In the genomic region with DNA sequence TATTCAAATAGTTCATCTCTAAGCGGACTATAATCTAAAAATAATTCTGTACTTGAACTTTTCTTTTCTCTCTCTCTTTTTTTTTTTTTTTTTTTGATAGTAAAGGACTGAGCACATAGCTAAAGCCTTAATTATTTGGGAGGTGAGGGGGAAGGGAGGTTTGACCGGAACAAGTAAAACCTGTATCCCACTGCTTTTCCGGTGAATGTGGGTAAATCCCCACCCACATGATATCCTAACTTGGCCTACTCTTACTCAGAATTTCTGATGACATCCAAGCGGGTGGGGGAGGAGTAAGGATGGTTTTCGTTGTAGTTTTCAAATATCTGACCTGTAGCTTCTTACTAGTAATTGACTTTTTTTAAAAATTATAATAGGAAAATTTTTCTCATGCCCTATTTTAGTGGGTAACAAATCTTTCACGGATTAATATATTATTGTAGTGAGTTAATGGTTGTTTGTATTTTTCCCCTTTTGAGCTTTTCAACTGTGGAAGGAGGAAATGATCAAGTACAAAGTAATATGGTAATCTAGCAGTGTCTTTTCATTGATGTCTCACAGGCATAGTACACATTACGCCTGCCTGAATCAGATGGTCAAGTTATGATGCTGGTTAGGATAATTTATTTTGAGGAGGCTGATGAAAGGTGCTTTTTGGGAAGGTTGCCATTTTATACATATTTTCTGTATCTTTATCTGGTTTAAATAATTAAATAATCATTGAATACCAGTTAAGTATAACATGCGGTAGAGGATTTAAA, we compare ENCODE assay signal across 11 cellular contexts. TPM values are rescaled to one million over a fixed set of nuclear protein-coding genes. Genes with fewer than 3 reads are reported as not detected.
DNase-seq lines count a peak whose midpoint lies in the region; ATAC-seq, FAIRE-seq and TF ChIP-seq lines count a peak whose summit lies in the region.
"Had no signal": no experiment of that assay in that cellular context is flagged by ENCODE, and none has a peak within 500 bp of the region (broad histone marks: within the 10 kb centered on the region; RNA-seq: fewer than 3 reads in every experiment).

No MANE protein-coding gene starts in this region.

- peak overlapping the region in 3 of 4 donors; percentile 98 to 99 (median 99) for H3K27ac ChIP-seq in sigmoid colon

- WGBS in sigmoid colon, 2 donors, result 82 to 85% methylated on average over 8 of the region's 8 CpGs

- FAIRE-seq in bronchial epithelial cell (lab: Jason Lieb, UNC), result no peak

- no peak overlapping the region for H3K27ac Mint-ChIP-seq in activated CD4-positive, alpha-beta T cell treated with anti-CD3 and anti-CD28 coated beads, Interleukin-2, amount 10 ng/mL, durations not matched to agents 7 days and 5 days

- H3K27me3 ChIP-seq in bronchial epithelial cell (ENCODE audit: control insufficient read depth, insufficient read depth, low read length) (no peaks in the 10 kb centered on the region), sigmoid colon (no peaks in the 10 kb centered on the region)
- H3K27me3 ChIP-seq: Peyer's patch, upper lobe of right lung had no signal

- no peak for TF ChIP-seq EP300 in sigmoid colon (IDR thresholded peaks at IDR 0.05)

- H3K9me3 Mint-ChIP-seq in activated CD4-positive, alpha-beta T cell treated with anti-CD3 and anti-CD28 coated beads, Interleukin-2, amount 10 ng/mL, durations not matched to agents 7 days and 5 days, result no peaks in the 10 kb centered on the region

- TF ChIP-seq CTCF in bronchial epithelial cell (IDR thresholded peaks at IDR 0.05; ENCODE audit: insufficient read depth, low read length, severe bottlenecking) (no peak), sigmoid colon (IDR thresholded peaks at IDR 0.05) (no peak)

- intact Hi-C loops in sigmoid colon (cut with DNase I), result loop anchor here (5.0 to 10.0 kb wide), 4 partner anchors 232 to 698 kb away; a partner anchor contains a TSS

- H3K4me3 ChIP-seq in bronchial epithelial cell (ENCODE audit: low read depth, low read length) (no peak overlapping the region), sigmoid colon (no peak overlapping the region)
- H3K4me3 ChIP-seq: Peyer's patch, upper lobe of right lung had no signal

- H3K9me3 ChIP-seq in sigmoid colon, result no peaks in the 10 kb centered on the region
- H3K9me3 ChIP-seq: Peyer's patch, upper lobe of right lung had no signal

- H3K27me3 Mint-ChIP-seq in activated CD4-positive, alpha-beta T cell treated with anti-CD3 and anti-CD28 coated beads, Interleukin-2, amount 10 ng/mL, durations not matched to agents 7 days and 5 days, result no peaks in the 10 kb centered on the region

- CTCF ChIA-PET in activated CD4-positive, alpha-beta T cell treated with anti-CD3 and anti-CD28 coated beads, Interleukin-2, amount 10 ng/mL, durations not matched to agents 7 days and 5 days (lab: Charles Lee), result interaction anchor here (0.5 to 4.0 kb wide), 6 partner anchors 8 to 854 kb away, joined by 3 to 36 read pairs (median 4); no protein-coding TSS in a partner anchor

- H3K36me3 ChIP-seq in bronchial epithelial cell (ENCODE audit: control insufficient read depth, insufficient read depth, low read length), result peaks cover 4% of the 10 kb centered on the region
- H3K36me3 ChIP-seq in sigmoid colon, result no peaks in the 10 kb centered on the region
- H3K36me3 ChIP-seq: Peyer's patch, upper lobe of right lung had no signal

- H3K4me3 Mint-ChIP-seq in activated CD4-positive, alpha-beta T cell treated with anti-CD3 and anti-CD28 coated beads, Interleukin-2, amount 10 ng/mL, durations not matched to agents 7 days and 5 days, result no peak overlapping the region

- POLR2A ChIA-PET in activated CD4-positive, alpha-beta T cell treated with anti-CD3 and anti-CD28 coated beads, Interleukin-2, amount 10 ng/mL, durations not matched to agents 7 days and 5 days (lab: Charles Lee), result interaction anchor here (0.6 to 0.7 kb wide), 2 partner anchors 110 to 323 kb away, joined by 3 read pairs; no protein-coding TSS in a partner anchor

- H3K36me3 Mint-ChIP-seq in activated CD4-positive, alpha-beta T cell treated with anti-CD3 and anti-CD28 coated beads, Interleukin-2, amount 10 ng/mL, durations not matched to agents 7 days and 5 days (ENCODE audit: low read depth), result no peaks in the 10 kb centered on the region

- peaks cover 0 to 13% (median 11%) of the 10 kb centered on the region in 4 donors for H3K4me1 ChIP-seq in sigmoid colon

- TF ChIP-seq POLR2A in sigmoid colon (IDR thresholded peaks at IDR 0.05), result no peak
- no peak for TF ChIP-seq POLR2A in GM18505 (IDR thresholded peaks at IDR 0.05; ENCODE audit: borderline replicate concordance, extremely low read depth, insufficient read depth, insufficient read length)

- H3K4me1 Mint-ChIP-seq in activated CD4-positive, alpha-beta T cell treated with anti-CD3 and anti-CD28 coated beads, Interleukin-2, amount 10 ng/mL, durations not matched to agents 7 days and 5 days, result peaks cover 33% of the 10 kb centered on the region

- DNase-seq in activated CD4-positive, alpha-beta T cell treated with anti-CD3 and anti-CD28 coated beads for 4 hours, result peak; percentile 21 to 52
- DNase-seq in activated CD4-positive, alpha-beta T cell treated with anti-CD3 and anti-CD28 coated beads, Interleukin-2, amount 10 ng/mL, durations not matched to agents 7 days and 5 days, result no peak
- DNase-seq in RPMI7951 (ENCODE audit: low read depth) (peak; percentile 13), bronchial epithelial cell (ENCODE audit: low read depth) (peak; percentile 90), sigmoid colon (no peak)
- no peak for DNase-seq in activated CD4-positive, CD25-positive, alpha-beta regulatory T cell treated with anti-CD3 and anti-CD28 coated beads, Interleukin-2, amount 50 U/mL, for 72 hours
- DNase-seq: Peyer's patch, retina, upper lobe of right lung had no signal

- ATAC-seq in GM18505 (IDR thresholded peaks at IDR 0.05; ENCODE audit: unreplicated experiment) (no peak), GM18867 (IDR thresholded peaks at IDR 0.05; ENCODE audit: unreplicated experiment) (no peak)
- ATAC-seq: upper lobe of right lung had no signal

RNA-seq across cellular contexts. Expression of a gene that starts 2.2 kb away (rescaled TPM):
- total RNA-seq in activated CD4-positive, alpha-beta T cell treated with anti-CD3 and anti-CD28 coated beads, Interleukin-2, amount 10 ng/mL, durations not matched to agents 7 days and 5 days, result 10 to 100 TPM; 12.5 to 14.7 TPM
- total RNA-seq in RPMI7951 (2014; rRNA removed; shearing (Covaris generic)), result 16.7 and 19.8 TPM in 2 replicates
- total RNA-seq in bronchial epithelial cell (76.3 and 146 TPM in 2 replicates), sigmoid colon (10 to 100 TPM; 26.6 to 35.3 (median 29.8) TPM)
- 10 to 100 TPM in 2 of 3 donors, 1 to 10 TPM in 1; 6.7 to 17.8 (median 10.2) TPM for polyA plus RNA-seq in sigmoid colon

Comparison
In these comparisons a context has a peak if more than half of its experiments do, and no peak if none do; other contexts are left out.
1. DNase-seq: peak in activated CD4-positive, alpha-beta T cell treated with anti-CD3 and anti-CD28 coated beads for 4 hours (2 of 2), RPMI7951 (single experiment) and bronchial epithelial cell (single experiment); none in activated CD4-positive, alpha-beta T cell treated with anti-CD3 and anti-CD28 coated beads, Interleukin-2, amount 10 ng/mL, durations not matched to agents 7 days and 5 days (single experiment), sigmoid colon (single experiment) and activated CD4-positive, CD25-positive, alpha-beta regulatory T cell treated with anti-CD3 and anti-CD28 coated beads, Interleukin-2, amount 50 U/mL, for 72 hours (single experiment).